ENCODE assay signal across 26 cellular contexts in genomic region chr13:98020271-98020670, GRCh38.
DNase-seq lines count a peak whose midpoint lies in the region; ATAC-seq, FAIRE-seq and TF ChIP-seq lines count a peak whose summit lies in the region.
"Had no signal": no experiment of that assay in that cellular context is flagged by ENCODE, and none has a peak within 500 bp of the region (broad histone marks: within the 10 kb centered on the region; RNA-seq: fewer than 3 reads in every experiment).

No MANE protein-coding gene starts in this region.

- TF ChIP-seq CTCF in IMR-90 (conservative IDR thresholded peaks at IDR 0.05; ENCODE audit: low read depth, low read length) (no peak), glutamatergic neuron (IDR thresholded peaks at IDR 0.05; ENCODE audit: partially characterized antibody, unreplicated experiment) (no peak)

- no peak overlapping the region for H3K27ac ChIP-seq in IMR-90 (ENCODE audit: insufficient read depth, low read length)
- H3K27ac ChIP-seq: A549, HL-60, RWPE1 had no signal

- no peak overlapping the region; the same call in 1 of the 2 replicates for H3K18ac ChIP-seq in IMR-90 (ENCODE audit: low read depth, low read length)

- peaks cover 10 to 29% of the 10 kb centered on the region in 2 experiments for H3K79me1 ChIP-seq in IMR-90 (ENCODE audit: low read depth in 1 of 2, low read length in 2 of 2)

- no peak overlapping the region for H3K9ac ChIP-seq in IMR-90 (ENCODE audit: low read depth, low read length)

- H2AK9ac ChIP-seq in IMR-90 (replicated peaks; ENCODE audit: low read depth, low read length, poor library complexity): no peak overlapping the region

- no peak overlapping the region for H3K4ac ChIP-seq in IMR-90 (ENCODE audit: low read depth, low read length)

- dilution Hi-C loops in IMR-90 (cut with HindIII; ENCODE audit: low sequenced_read_pairs, unreplicated experiment): no loop called here

- H3K56ac ChIP-seq in IMR-90 (ENCODE audit: extremely low read depth, insufficient read depth, low read length): no peak overlapping the region

- no peaks in the 10 kb centered on the region for H3K27me3 ChIP-seq in IMR-90 (ENCODE audit: control insufficient read depth, insufficient read depth, low read length)

- no peaks in the 10 kb centered on the region for H3K9me3 Mint-ChIP-seq in glutamatergic neuron (ENCODE audit: unreplicated experiment)
- H3K9me3 Mint-ChIP-seq: CD4-positive, alpha-beta memory T cell; GM23338 had no signal

- H4K8ac ChIP-seq in IMR-90 (ENCODE audit: low read depth in 2 of 2, low read length in 2 of 2): no peak overlapping the region

- no peak overlapping the region for H2BK120ac ChIP-seq in IMR-90 (ENCODE audit: low read depth, low read length)

- H3K4me3 Mint-ChIP-seq in glutamatergic neuron (ENCODE audit: unreplicated experiment): no peak overlapping the region
- H3K4me3 Mint-ChIP-seq: CD4-positive, alpha-beta memory T cell; GM23338 had no signal

- peak; percentile 60 for DNase-seq in IMR-90
- DNase-seq in dedifferentiated amniotic fluid mesenchymal stem cell (ENCODE audit: extremely low spot score): peak; percentile 5
- no peak for DNase-seq in RPMI8226
- DNase-seq in glutamatergic neuron: no peak
- DNase-seq: C1 segment of cervical spinal cord; Caco-2; CD4-positive, alpha-beta memory T cell; Karpas-422; NCI-H1105 treated with DMSO at 0.1 percent for 48 hours; NCI-H146; NCI-H1930; NCI-H446; NCI-H524 treated with DMSO at 0.1 percent for 48 hours; NCI-H82; NK-92 treated with Interleukin-12 subunit alpha and Interleukin-12 subunit beta, amount 100 ng/mL, for 24 hours; PC-3; SHP77; T-helper 1 cell had no signal

- H4K91ac ChIP-seq in IMR-90 (ENCODE audit: insufficient read depth, low read depth, low read length): no peak overlapping the region

- no peak overlapping the region for H3K4me3 ChIP-seq in IMR-90 (ENCODE audit: insufficient read depth, low read depth, low read length)
- H3K4me3 ChIP-seq: A549, GM23338, HAP-1 had no signal

- no peak overlapping the region for H3K23ac ChIP-seq in IMR-90 (ENCODE audit: low read depth, low read length)

- H2BK5ac ChIP-seq in IMR-90 (ENCODE audit: low read depth, low read length, poor library complexity, severe bottlenecking): peak overlapping the region; percentile 29

- intact Hi-C loops in IMR-90 (cut with micrococcal nuclease): no loop called here

- no peak overlapping the region for H2AFZ ChIP-seq in IMR-90 (replicated peaks; ENCODE audit: low read length, poor library complexity)
- H2AFZ ChIP-seq: GM23338 had no signal

- no peaks in the 10 kb centered on the region for H3K27me3 Mint-ChIP-seq in glutamatergic neuron (ENCODE audit: unreplicated experiment)
- H3K27me3 Mint-ChIP-seq: CD4-positive, alpha-beta memory T cell had no signal

- in situ Hi-C loops in IMR-90 (cut with MboI; ENCODE audit: low sequenced_read_pairs): no loop called here

- no peak for TF ChIP-seq POLR2A in IMR-90 (IDR thresholded peaks at IDR 0.05; ENCODE audit: low read depth, low read length)

- POLR2A ChIA-PET in IMR-90 (lab: Charles Lee; ENCODE audit: unreplicated experiment): no interaction called here

- H3K9me3 ChIP-seq in IMR-90 (ENCODE audit: control insufficient read depth, insufficient read depth, low read length): no peaks in the 10 kb centered on the region
- H3K9me3 ChIP-seq: A549, Caco-2, HAP-1 had no signal

- ATAC-seq in IMR-90 (ENCODE audit: low read depth) (no peak), GM21576 (IDR thresholded peaks at IDR 0.05; ENCODE audit: unreplicated experiment) (no peak)
- no peak for ATAC-seq in activated CD4-positive, CD25-positive, alpha-beta regulatory T cell treated with anti-CD3 and anti-CD28 coated beads, Interleukin-2, amount 50 U/mL, for 24 hours
- ATAC-seq: A549, GM23338, PC-3 had no signal

- no peak for TF ChIP-seq RAD21 in IMR-90 (IDR thresholded peaks at IDR 0.05; ENCODE audit: low read length)

- H2AK5ac ChIP-seq in IMR-90 (ENCODE audit: low read depth, low read length): no peak overlapping the region

- H3K4me1 Mint-ChIP-seq in glutamatergic neuron (ENCODE audit: low read depth, unreplicated experiment): no peaks in the 10 kb centered on the region
- H3K4me1 Mint-ChIP-seq: CD4-positive, alpha-beta memory T cell had no signal

- CTCF ChIA-PET in IMR-90 (lab: Yijun Ruan, JAX): no interaction called here

- no peak overlapping the region for H3K4me2 ChIP-seq in IMR-90 (ENCODE audit: low read depth, low read length)
- H3K4me2 ChIP-seq: A549, GM23338 had no signal

- no CpG with 5 or more reads among the region's 3 CpGs for WGBS in IMR-90 (ENCODE audit: extremely low coverage in 2 of 2, insufficient read length in 1 of 2), 2 experiments

- FAIRE-seq in G401.6 (lab: Jason Lieb, UNC): peak; percentile 19
- FAIRE-seq: A549 had no signal

- H3K4me1 ChIP-seq in IMR-90 (ENCODE audit: control insufficient read depth, insufficient read depth, low read length): peaks cover 6% of the 10 kb centered on the region
- H3K4me1 ChIP-seq: Caco-2 had no signal

- H2BK20ac ChIP-seq in IMR-90 (ENCODE audit: low read depth, low read length): no peak overlapping the region

- H3K14ac ChIP-seq in IMR-90 (replicated peaks; ENCODE audit: low read depth, low read length): no peak overlapping the region

- H3K27ac Mint-ChIP-seq in glutamatergic neuron (ENCODE audit: unreplicated experiment): no peak overlapping the region
- H3K27ac Mint-ChIP-seq: GM23338 had no signal

- H3K36me3 ChIP-seq in IMR-90 (ENCODE audit: control insufficient read depth, insufficient read depth, low read length): peaks cover 32% of the 10 kb centered on the region

- no TSS peak for BruUV-seq in IMR-90 (replicated peaks; lab: Mats Ljungman, UMichigan)

- H4K5ac ChIP-seq in IMR-90 (ENCODE audit: low read depth, low read length): no peak overlapping the region

- H2BK15ac ChIP-seq in IMR-90 (ENCODE audit: low read depth, low read length): no peak overlapping the region

- no peaks in the 10 kb centered on the region for H4K20me1 ChIP-seq in IMR-90 (ENCODE audit: insufficient read depth, low read length)

- H3K9me1 ChIP-seq in IMR-90 (ENCODE audit: insufficient read depth, low read length): peaks cover 2% of the 10 kb centered on the region

- H3K36me3 Mint-ChIP-seq in glutamatergic neuron (ENCODE audit: unreplicated experiment): no peaks in the 10 kb centered on the region

TF ChIP-seq in IMR-90, 13 proteins besides CTCF, POLR2A, EP300 and RAD21:
- no peak for TF ChIP-seq RFX5 (IDR thresholded peaks at IDR 0.05; ENCODE audit: low read depth, low read length)
- TF ChIP-seq NFE2L2 (IDR thresholded peaks at IDR 0.05; ENCODE audit: low read depth, low read length): no peak
- TF ChIP-seq BHLHE40 (IDR thresholded peaks at IDR 0.05; ENCODE audit: low read depth, low read length): no peak
- no peak for TF ChIP-seq MAZ (IDR thresholded peaks at IDR 0.05; ENCODE audit: borderline replicate concordance, low read depth, low read length)
- TF ChIP-seq MAFK (IDR thresholded peaks at IDR 0.05; ENCODE audit: low read depth, low read length): no peak
- TF ChIP-seq, protein P1, sequence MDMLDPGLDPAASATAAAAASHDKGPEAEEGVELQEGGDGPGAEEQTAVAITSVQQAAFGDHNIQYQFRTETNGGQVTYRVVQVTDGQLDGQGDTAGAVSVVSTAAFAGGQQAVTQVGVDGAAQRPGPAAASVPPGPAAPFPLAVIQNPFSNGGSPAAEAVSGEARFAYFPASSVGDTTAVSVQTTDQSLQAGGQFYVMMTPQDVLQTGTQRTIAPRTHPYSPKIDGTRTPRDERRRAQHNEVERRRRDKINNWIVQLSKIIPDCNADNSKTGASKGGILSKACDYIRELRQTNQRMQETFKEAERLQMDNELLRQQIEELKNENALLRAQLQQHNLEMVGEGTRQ (IDR thresholded peaks at IDR 0.05; ENCODE audit: low read depth, low read length): no peak
- no peak for TF ChIP-seq SMC3 (IDR thresholded peaks at IDR 0.05; ENCODE audit: low read depth, low read length)
- TF ChIP-seq, protein P2, sequence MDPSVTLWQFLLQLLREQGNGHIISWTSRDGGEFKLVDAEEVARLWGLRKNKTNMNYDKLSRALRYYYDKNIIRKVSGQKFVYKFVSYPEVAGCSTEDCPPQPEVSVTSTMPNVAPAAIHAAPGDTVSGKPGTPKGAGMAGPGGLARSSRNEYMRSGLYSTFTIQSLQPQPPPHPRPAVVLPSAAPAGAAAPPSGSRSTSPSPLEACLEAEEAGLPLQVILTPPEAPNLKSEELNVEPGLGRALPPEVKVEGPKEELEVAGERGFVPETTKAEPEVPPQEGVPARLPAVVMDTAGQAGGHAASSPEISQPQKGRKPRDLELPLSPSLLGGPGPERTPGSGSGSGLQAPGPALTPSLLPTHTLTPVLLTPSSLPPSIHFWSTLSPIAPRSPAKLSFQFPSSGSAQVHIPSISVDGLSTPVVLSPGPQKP (IDR thresholded peaks at IDR 0.05; ENCODE audit: borderline replicate concordance, low read depth, low read length): no peak
- no peak for TF ChIP-seq MXI1 (IDR thresholded peaks at IDR 0.05; ENCODE audit: borderline replicate concordance, low read depth, low read length)
- no peak for TF ChIP-seq CHD1 (IDR thresholded peaks at IDR 0.05; ENCODE audit: low read depth, low read length)
- no peak for TF ChIP-seq RCOR1 (IDR thresholded peaks at IDR 0.05; ENCODE audit: insufficient replicate concordance, low read length)
- no peak for TF ChIP-seq CEBPB (IDR thresholded peaks at IDR 0.05; ENCODE audit: low read depth, low read length)
- no peak for TF ChIP-seq FOS (IDR thresholded peaks at IDR 0.05; ENCODE audit: low read depth, low read length)
TF ChIP-seq in IMR-90: peak in this region for 0.

Comparison
In these comparisons a context has a peak if more than half of its experiments do, and no peak if none do; other contexts are left out.
1. DNase-seq: peak in IMR-90 (single experiment) and dedifferentiated amniotic fluid mesenchymal stem cell (single experiment); none in RPMI8226 (single experiment) and glutamatergic neuron (single experiment).